In the genomic region with DNA sequence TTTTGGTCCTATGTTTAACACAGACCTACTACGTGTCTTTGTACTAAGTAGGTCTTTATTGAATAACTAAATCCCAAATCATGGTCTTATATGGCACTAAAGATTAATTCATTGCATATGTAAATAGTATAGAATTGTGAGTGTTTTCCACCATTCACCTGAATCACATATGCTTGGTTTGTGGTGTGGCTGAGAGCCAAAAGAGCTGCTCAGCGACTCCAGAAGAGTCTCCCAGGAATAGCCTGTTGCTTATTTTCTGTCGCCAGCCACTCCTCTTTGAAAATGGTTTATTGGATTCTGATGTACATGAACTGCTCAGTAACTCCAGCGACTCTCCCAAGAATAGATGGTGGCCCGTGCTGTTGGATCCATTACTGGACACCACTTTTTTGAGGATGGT, we compare ENCODE assay signal across 28 cellular contexts.
"Had no signal": no experiment of that assay in that cellular context is flagged by ENCODE, and none has a peak within 500 bp of the region (broad histone marks: within the 10 kb centered on the region; RNA-seq: fewer than 3 reads in every experiment).

No MANE protein-coding gene starts in this region.

- H3K27me3 ChIP-seq: colonic mucosa, gastroesophageal sphincter, right atrium auricular region, stomach, upper lobe of right lung had no signal

- H3K4me3 ChIP-seq: colonic mucosa, gastroesophageal sphincter, right atrium auricular region, smooth muscle cell, stomach, thyroid gland, upper lobe of right lung had no signal

- H3K36me3 Mint-ChIP-seq: activated CD8-positive, alpha-beta memory T cell treated with anti-CD3 and anti-CD28 coated beads, Interleukin-2, amount 10 ng/mL, durations not matched to agents 7 days and 5 days; activated naive CD4-positive, alpha-beta T cell treated with anti-CD3 and anti-CD28 coated beads, Interleukin-2, amount 50 U/mL, for 24 hours; immature natural killer cell; naive thymus-derived CD4-positive, alpha-beta T cell; stimulated activated naive B cell treated with anti-CD40 and anti-IgM and Interleukin-4, amounts not matched to agents 10 μg/mL and 1 μg/mL and 100 μg/mL, for 72 hours had no signal

- H3K4me1 ChIP-seq: colonic mucosa, gastroesophageal sphincter, right atrium auricular region, stomach, thyroid gland, upper lobe of right lung had no signal

- ATAC-seq: activated CD8-positive, alpha-beta memory T cell treated with anti-CD3 and anti-CD28 coated beads, Interleukin-2, amount 10 ng/mL, durations not matched to agents 7 days and 5 days; activated CD8-positive, alpha-beta T cell treated with anti-CD3 and anti-CD28 coated beads, Interleukin-2, amount 10 ng/mL, durations not matched to agents 7 days and 5 days; activated naive CD8-positive, alpha-beta T cell treated with anti-CD3 and anti-CD28 coated beads, Interleukin-2, amount 50 U/mL, for 24 hours; gastroesophageal sphincter; left colon; naive thymus-derived CD4-positive, alpha-beta T cell; stimulated activated naive B cell treated with anti-CD40 and anti-IgM and Interleukin-4, amounts not matched to agents 10 μg/mL and 1 μg/mL and 100 μg/mL, for 72 hours; upper lobe of right lung had no signal

- H3K9me3 ChIP-seq: colonic mucosa, gastroesophageal sphincter, right atrium auricular region, thyroid gland, upper lobe of right lung had no signal

- H3K27ac ChIP-seq: colonic mucosa, gastroesophageal sphincter, right atrium auricular region, stomach, thyroid gland, upper lobe of right lung had no signal

- H3K27ac Mint-ChIP-seq: activated CD8-positive, alpha-beta memory T cell treated with anti-CD3 and anti-CD28 coated beads, Interleukin-2, amount 10 ng/mL, durations not matched to agents 7 days and 5 days; activated CD8-positive, alpha-beta T cell treated with anti-CD3 and anti-CD28 coated beads, Interleukin-2, amount 10 ng/mL, durations not matched to agents 7 days and 5 days; activated naive CD4-positive, alpha-beta T cell treated with anti-CD3 and anti-CD28 coated beads, Interleukin-2, amount 50 U/mL, for 24 hours; activated naive CD8-positive, alpha-beta T cell treated with anti-CD3 and anti-CD28 coated beads, Interleukin-2, amount 50 U/mL, for 24 hours; activated T-helper 2 cell treated with anti-CD3 and anti-CD28 coated beads, Interferon-gamma antibody, Interleukin-2, Interleukin-4, amounts not matched to agents 10 μg/mL and 5 μg/mL and 100 μg/mL, durations not matched to agents 14 hours and 24 hours and 36 hours; immature natural killer cell; naive thymus-derived CD4-positive, alpha-beta T cell; stimulated activated naive B cell treated with anti-CD40 and anti-IgM and Interleukin-4, amounts not matched to agents 10 μg/mL and 1 μg/mL and 100 μg/mL, for 72 hours had no signal

- H3K4me1 Mint-ChIP-seq: activated CD8-positive, alpha-beta memory T cell treated with anti-CD3 and anti-CD28 coated beads, Interleukin-2, amount 10 ng/mL, durations not matched to agents 7 days and 5 days; activated naive CD4-positive, alpha-beta T cell treated with anti-CD3 and anti-CD28 coated beads, Interleukin-2, amount 50 U/mL, for 24 hours; activated naive CD8-positive, alpha-beta T cell treated with anti-CD3 and anti-CD28 coated beads, Interleukin-2, amount 50 U/mL, for 24 hours; immature natural killer cell; naive thymus-derived CD4-positive, alpha-beta T cell; stimulated activated naive B cell treated with anti-CD40 and anti-IgM and Interleukin-4, amounts not matched to agents 10 μg/mL and 1 μg/mL and 100 μg/mL, for 72 hours had no signal

- H3K36me3 ChIP-seq: colonic mucosa, gastroesophageal sphincter, right atrium auricular region, stomach, thyroid gland, upper lobe of right lung had no signal

- H3K4me2 ChIP-seq: smooth muscle cell had no signal

- H3K27me3 Mint-ChIP-seq: activated CD8-positive, alpha-beta memory T cell treated with anti-CD3 and anti-CD28 coated beads, Interleukin-2, amount 10 ng/mL, durations not matched to agents 7 days and 5 days; activated naive CD4-positive, alpha-beta T cell treated with anti-CD3 and anti-CD28 coated beads, Interleukin-2, amount 50 U/mL, for 24 hours; activated naive CD8-positive, alpha-beta T cell treated with anti-CD3 and anti-CD28 coated beads, Interleukin-2, amount 50 U/mL, for 24 hours had no signal

- DNase-seq: activated CD8-positive, alpha-beta memory T cell treated with anti-CD3 and anti-CD28 coated beads, Interleukin-2, amount 10 ng/mL, durations not matched to agents 7 days and 5 days; activated CD8-positive, alpha-beta T cell treated with anti-CD3 and anti-CD28 coated beads, Interleukin-2, amount 10 ng/mL, durations not matched to agents 7 days and 5 days; activated naive CD8-positive, alpha-beta T cell treated with anti-CD3 and anti-CD28 coated beads, Interleukin-2, amount 50 U/mL, for 24 hours; activated T-cell treated with anti-CD3 and anti-CD28 coated beads, Interleukin-2, amount 50 U/mL, for 48 hours; amygdala; colonic mucosa; effector CD8-positive, alpha-beta T cell; head of caudate nucleus; hippocampal formation; immature natural killer cell; kidney; left colon; midbrain; naive thymus-derived CD4-positive, alpha-beta T cell; occipital lobe; stimulated activated CD4-positive, alpha-beta T cell treated with anti-CD3 and anti-CD28 coated beads, Interleukin-1b, Interleukin-23, amount 100 ng/mL, for 48 hours; stimulated activated CD4-positive, alpha-beta T cell treated with anti-CD3 and anti-CD28 coated beads, Interleukin-4, amount 100 ng/mL, for 4 hours; stimulated activated CD8-positive, alpha-beta memory T cell treated with anti-CD3 and anti-CD28 coated beads, Interleukin-4, amount 100 ng/mL, for 48 hours; stimulated activated naive B cell treated with anti-CD40 and anti-IgM and Interleukin-4, amounts not matched to agents 10 μg/mL and 1 μg/mL and 100 μg/mL, for 72 hours; stomach; T-helper 2 cell; thyroid gland; upper lobe of right lung had no signal

- H3K4me3 Mint-ChIP-seq: activated CD8-positive, alpha-beta memory T cell treated with anti-CD3 and anti-CD28 coated beads, Interleukin-2, amount 10 ng/mL, durations not matched to agents 7 days and 5 days; activated CD8-positive, alpha-beta T cell treated with anti-CD3 and anti-CD28 coated beads, Interleukin-2, amount 10 ng/mL, durations not matched to agents 7 days and 5 days; activated naive CD4-positive, alpha-beta T cell treated with anti-CD3 and anti-CD28 coated beads, Interleukin-2, amount 50 U/mL, for 24 hours; activated naive CD8-positive, alpha-beta T cell treated with anti-CD3 and anti-CD28 coated beads, Interleukin-2, amount 50 U/mL, for 24 hours; immature natural killer cell; naive thymus-derived CD4-positive, alpha-beta T cell; stimulated activated naive B cell treated with anti-CD40 and anti-IgM and Interleukin-4, amounts not matched to agents 10 μg/mL and 1 μg/mL and 100 μg/mL, for 72 hours had no signal

- H3K9me3 Mint-ChIP-seq: activated naive CD4-positive, alpha-beta T cell treated with anti-CD3 and anti-CD28 coated beads, Interleukin-2, amount 50 U/mL, for 24 hours; activated naive CD8-positive, alpha-beta T cell treated with anti-CD3 and anti-CD28 coated beads, Interleukin-2, amount 50 U/mL, for 24 hours; activated T-helper 2 cell treated with anti-CD3 and anti-CD28 coated beads, Interferon-gamma antibody, Interleukin-2, Interleukin-4, amounts not matched to agents 10 μg/mL and 5 μg/mL and 100 μg/mL, durations not matched to agents 14 hours and 24 hours and 36 hours had no signal
